In the genomic region with DNA sequence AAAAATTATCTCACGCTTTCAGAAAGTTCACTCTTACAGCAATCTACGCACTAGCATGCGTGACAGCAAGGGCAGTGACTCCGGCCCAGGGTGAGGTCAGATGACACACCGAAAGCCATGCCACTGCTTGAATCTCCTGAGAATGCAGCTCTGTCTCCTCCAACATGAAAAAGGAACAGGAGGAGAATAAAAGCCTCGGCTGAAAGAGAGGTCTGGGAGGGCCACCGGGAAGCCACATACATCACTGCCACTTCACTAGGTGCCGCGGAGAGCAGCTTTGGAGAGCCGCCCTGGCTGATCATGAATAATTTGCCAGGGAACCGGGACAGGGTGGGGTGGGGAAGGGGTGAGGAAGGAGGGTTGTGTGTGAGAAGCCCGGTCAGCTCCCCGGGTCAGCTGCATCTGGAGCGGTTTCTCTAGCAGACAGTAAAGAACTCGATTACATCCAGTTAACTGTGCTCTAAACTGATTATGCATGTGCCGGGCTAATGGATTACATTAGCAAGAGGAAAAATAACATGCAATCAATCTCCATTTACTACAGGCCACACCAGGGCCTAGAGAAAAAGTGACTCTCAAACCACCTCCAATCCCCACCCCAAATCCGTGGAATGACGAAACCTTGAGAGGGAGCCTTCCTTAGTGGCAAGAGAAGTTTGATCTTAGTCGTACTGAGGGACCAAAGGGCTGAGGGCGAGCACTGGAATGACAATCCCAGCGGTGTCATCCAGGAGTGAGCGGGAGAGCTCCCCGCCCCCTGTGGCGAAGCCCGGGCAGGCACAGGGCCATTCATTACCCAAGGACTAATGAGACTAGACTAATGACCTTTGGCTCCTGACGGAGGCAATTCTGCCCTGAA, we compare ENCODE assay signal across 1 cellular context.
A peak's percentile ranks its signal among the peaks of the same experiment; 100 is the strongest.
TF ChIP-seq lines count a peak whose summit lies in the region.

No MANE protein-coding gene starts in this region.

TF ChIP-seq in SK-N-SH, 30 proteins besides CTCF, POLR2A, EP300 and RAD21:
- TF ChIP-seq RFX5 (IDR thresholded peaks at IDR 0.05; ENCODE audit: low read length) = 0 out of 2 replicates have a peak, but pooled peaks have one; percentile 38
- TF ChIP-seq MXI1 (IDR thresholded peaks at IDR 0.05; ENCODE audit: low read depth, low read length) = 0 out of 2 replicates have a peak, but pooled peaks have one; percentile 20
- no peak for TF ChIP-seq ELF1 (IDR thresholded peaks at IDR 0.05)
- TF ChIP-seq GATA2 (CRISPR knock-in tag; IDR thresholded peaks at IDR 0.05) = peak; percentile 56; the same call in 1 of the 2 replicates
- TF ChIP-seq, protein P1, sequence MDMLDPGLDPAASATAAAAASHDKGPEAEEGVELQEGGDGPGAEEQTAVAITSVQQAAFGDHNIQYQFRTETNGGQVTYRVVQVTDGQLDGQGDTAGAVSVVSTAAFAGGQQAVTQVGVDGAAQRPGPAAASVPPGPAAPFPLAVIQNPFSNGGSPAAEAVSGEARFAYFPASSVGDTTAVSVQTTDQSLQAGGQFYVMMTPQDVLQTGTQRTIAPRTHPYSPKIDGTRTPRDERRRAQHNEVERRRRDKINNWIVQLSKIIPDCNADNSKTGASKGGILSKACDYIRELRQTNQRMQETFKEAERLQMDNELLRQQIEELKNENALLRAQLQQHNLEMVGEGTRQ (IDR thresholded peaks at IDR 0.05; ENCODE audit: borderline replicate concordance, low read depth, low read length) = no peak
- no peak for TF ChIP-seq SIN3A (IDR thresholded peaks at IDR 0.05; ENCODE audit: borderline replicate concordance, low read depth, low read length)
- peak; percentile 74 for TF ChIP-seq CHD2 (IDR thresholded peaks at IDR 0.05; ENCODE audit: low read length, partially characterized antibody)
- no peak for TF ChIP-seq TEAD4 (IDR thresholded peaks at IDR 0.05; ENCODE audit: borderline replicate concordance, insufficient read depth)
- TF ChIP-seq, protein P2, sequence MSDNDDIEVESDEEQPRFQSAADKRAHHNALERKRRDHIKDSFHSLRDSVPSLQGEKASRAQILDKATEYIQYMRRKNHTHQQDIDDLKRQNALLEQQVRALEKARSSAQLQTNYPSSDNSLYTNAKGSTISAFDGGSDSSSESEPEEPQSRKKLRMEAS (IDR thresholded peaks at IDR 0.05; ENCODE audit: low read depth) = no peak
- TF ChIP-seq NRF1 (IDR thresholded peaks at IDR 0.05; ENCODE audit: low read depth, low read length) = no peak
- no peak for TF ChIP-seq EZH2phosphoT487 (IDR thresholded peaks at IDR 0.05; ENCODE audit: borderline replicate concordance, low read depth)
- TF ChIP-seq, protein P3, sequence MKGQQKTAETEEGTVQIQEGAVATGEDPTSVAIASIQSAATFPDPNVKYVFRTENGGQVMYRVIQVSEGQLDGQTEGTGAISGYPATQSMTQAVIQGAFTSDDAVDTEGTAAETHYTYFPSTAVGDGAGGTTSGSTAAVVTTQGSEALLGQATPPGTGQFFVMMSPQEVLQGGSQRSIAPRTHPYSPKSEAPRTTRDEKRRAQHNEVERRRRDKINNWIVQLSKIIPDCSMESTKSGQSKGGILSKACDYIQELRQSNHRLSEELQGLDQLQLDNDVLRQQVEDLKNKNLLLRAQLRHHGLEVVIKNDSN (IDR thresholded peaks at IDR 0.05; ENCODE audit: borderline replicate concordance, low read depth) = no peak
- no peak for TF ChIP-seq JUND (IDR thresholded peaks at IDR 0.05)
- peak; percentile 79 for TF ChIP-seq RCOR1 (IDR thresholded peaks at IDR 0.05; ENCODE audit: low read length)
- peak; percentile 30; the same call in 1 of the 2 replicates for TF ChIP-seq FOXJ3 (CRISPR knock-in tag; IDR thresholded peaks at IDR 0.05)
